In genomic region chr22:20974336-20974955, GRCh38 we compare ENCODE assay signal across 23 cellular contexts.
"Had no signal": no experiment of that assay in that cellular context is flagged by ENCODE, and none has a peak within 500 bp of the region (broad histone marks: within the 10 kb centered on the region; RNA-seq: fewer than 3 reads in every experiment).

No MANE protein-coding gene starts in this region.

- H3K4me3 ChIP-seq: colonic mucosa, gastrocnemius medialis, lung, prostate gland, right atrium auricular region, sigmoid colon, testis, tibial nerve had no signal

- FAIRE-seq: keratinocyte had no signal

- H3K4me1 ChIP-seq: colonic mucosa, prostate gland, testis had no signal

- H3K4me3 Mint-ChIP-seq: dendritic cell treated with granulocyte-macrophage colony-stimulating factor and Interleukin-4, amounts not matched to agents 40 ng/mL and 50 ng/mL, for 4 days; endodermal cell; memory B cell; natural killer cell; stimulated activated memory B cell treated with anti-CD40 and anti-IgM and Interleukin-4, amounts not matched to agents 10 μg/mL and 1 μg/mL and 100 μg/mL, for 72 hours had no signal

- H3K27me3 Mint-ChIP-seq: stimulated activated memory B cell treated with anti-CD40 and anti-IgM and Interleukin-4, amounts not matched to agents 10 μg/mL and 1 μg/mL and 100 μg/mL, for 72 hours had no signal

- H3K36me3 Mint-ChIP-seq: natural killer cell had no signal

- H3K36me3 ChIP-seq: colonic mucosa, gastrocnemius medialis, prostate gland, right atrium auricular region, sigmoid colon, tibial nerve had no signal

- H3K27me3 ChIP-seq: colonic mucosa, gastrocnemius medialis, right atrium auricular region, sigmoid colon, testis, tibial nerve had no signal

- H3K9me3 ChIP-seq: colonic mucosa, gastrocnemius medialis, prostate gland, sigmoid colon, testis had no signal

- DNase-seq: colonic mucosa; effector CD8-positive, alpha-beta T cell; endodermal cell; foreskin fibroblast; gastrocnemius medialis; head of caudate nucleus; natural killer cell; nucleus accumbens; sigmoid colon; stimulated activated CD4-positive, alpha-beta T cell treated with anti-CD3 and anti-CD28 coated beads, Interleukin-2, amount 100 ng/mL, for 24 hours; stimulated activated CD4-positive, alpha-beta T cell treated with anti-CD3 and anti-CD28 coated beads, Interleukin-4, amount 100 ng/mL, for 24 hours; stimulated activated naive CD8-positive, alpha-beta T cell treated with anti-CD3 and anti-CD28 coated beads, Interleukin-15, Interleukin-2, amounts not matched to agents 100 U/mL and 50 U/mL, for 24 hours; testis had no signal

- H3K27ac ChIP-seq: colonic mucosa, epithelial cell of prostate, gastrocnemius medialis, prostate gland, right atrium auricular region, sigmoid colon, testis, tibial nerve had no signal

- ATAC-seq: esophagus mucosa; gastrocnemius medialis; natural killer cell; stimulated activated memory B cell treated with anti-CD40 and anti-IgM and Interleukin-4, amounts not matched to agents 10 μg/mL and 1 μg/mL and 100 μg/mL, for 72 hours; stimulated activated naive CD8-positive, alpha-beta T cell treated with anti-CD3 and anti-CD28 coated beads, Interleukin-15, Interleukin-2, amounts not matched to agents 100 U/mL and 50 U/mL, for 24 hours had no signal

- H3K27ac Mint-ChIP-seq: dendritic cell treated with granulocyte-macrophage colony-stimulating factor and Interleukin-4, amounts not matched to agents 40 ng/mL and 50 ng/mL, for 4 days; endodermal cell; memory B cell; natural killer cell; stimulated activated memory B cell treated with anti-CD40 and anti-IgM and Interleukin-4, amounts not matched to agents 10 μg/mL and 1 μg/mL and 100 μg/mL, for 72 hours had no signal
